20 cellular contexts compared by ENCODE assay signal in the genomic region with DNA sequence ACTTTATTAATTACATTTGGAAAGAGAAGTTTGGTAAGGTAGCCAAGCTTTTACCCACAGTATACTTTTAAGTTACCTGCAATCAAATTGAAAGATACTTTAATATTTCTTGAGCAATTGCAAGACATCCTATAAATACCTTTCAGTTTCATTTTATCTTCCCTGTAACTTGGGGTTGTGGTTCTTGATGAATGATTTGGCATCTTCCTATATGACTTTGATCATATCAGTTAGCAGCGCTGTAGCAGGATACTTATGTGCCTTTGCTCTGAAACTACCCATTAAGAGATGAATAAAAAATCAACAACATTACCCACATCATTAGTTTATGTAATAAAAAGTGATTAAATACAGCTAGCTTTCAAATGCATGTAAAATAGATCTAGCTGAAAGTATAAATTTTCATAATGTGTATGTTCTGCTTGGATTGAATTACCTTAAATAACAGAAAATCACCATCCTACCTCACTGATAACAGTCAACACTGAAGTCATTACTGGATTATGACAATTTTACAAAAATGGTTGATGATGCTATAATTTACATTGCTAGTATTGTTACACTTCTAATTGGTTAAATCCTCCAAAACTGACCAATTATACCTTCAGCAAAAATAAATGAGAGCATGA.
"Had no signal": no experiment of that assay in that cellular context is flagged by ENCODE, and none has a peak within 500 bp of the region (broad histone marks: within the 10 kb centered on the region; RNA-seq: fewer than 3 reads in every experiment).

No MANE protein-coding gene starts in this region.

- H3K4me3 Mint-ChIP-seq: activated CD4-positive, alpha-beta memory T cell treated with anti-CD3 and anti-CD28 coated beads, Interleukin-2, amount 10 ng/mL, durations not matched to agents 7 days and 5 days; immature natural killer cell; memory B cell; neural crest cell had no signal

- ATAC-seq: heart right ventricle, left ventricle myocardium superior had no signal

- H3K4me1 ChIP-seq: adrenal gland, heart right ventricle, spleen, tibial nerve had no signal

- DNase-seq: activated CD4-positive, alpha-beta memory T cell treated with anti-CD3 and anti-CD28 coated beads, Interleukin-2, amount 10 ng/mL, durations not matched to agents 7 days and 5 days; activated CD4-positive, CD25-positive, alpha-beta regulatory T cell; activated CD8-positive, alpha-beta memory T cell treated with anti-CD3 and anti-CD28 coated beads, Interleukin-2, amount 50 U/mL, for 48 hours; activated naive CD4-positive, alpha-beta T cell treated with Interleukin-2 at 50 U/mL for 16 hours; adrenal gland; effector CD4-positive, alpha-beta T cell; esophagus squamous epithelium; heart right ventricle; immature natural killer cell; kidney glomerular epithelial cell; left ventricle myocardium superior; retina; spleen; stimulated activated CD4-positive, alpha-beta T cell treated with anti-CD3 and anti-CD28 coated beads, Interleukin-4, amount 100 ng/mL, for 4 hours; stimulated activated naive CD4-positive, alpha-beta T cell; SW 1271; T-helper 9 cell had no signal

- H3K27ac ChIP-seq: adrenal gland, esophagus squamous epithelium, heart right ventricle, spleen, tibial nerve had no signal

- H3K36me3 Mint-ChIP-seq: immature natural killer cell, memory B cell had no signal

- H3K27me3 ChIP-seq: adrenal gland, esophagus squamous epithelium, spleen, tibial nerve had no signal

- H3K36me3 ChIP-seq: adrenal gland, esophagus squamous epithelium, heart right ventricle, spleen, tibial nerve had no signal

- H3K27me3 Mint-ChIP-seq: activated CD4-positive, alpha-beta memory T cell treated with anti-CD3 and anti-CD28 coated beads, Interleukin-2, amount 10 ng/mL, durations not matched to agents 7 days and 5 days had no signal

- H3K9me3 Mint-ChIP-seq: activated CD4-positive, alpha-beta memory T cell treated with anti-CD3 and anti-CD28 coated beads, Interleukin-2, amount 10 ng/mL, durations not matched to agents 7 days and 5 days; immature natural killer cell; neural crest cell had no signal

- H3K27ac Mint-ChIP-seq: immature natural killer cell, memory B cell had no signal

- H3K4me1 Mint-ChIP-seq: neural crest cell had no signal

- H3K9me3 ChIP-seq: adrenal gland, esophagus squamous epithelium, heart right ventricle, spleen, tibial nerve had no signal

- H3K4me3 ChIP-seq: adrenal gland, esophagus squamous epithelium, heart right ventricle, spleen, tibial nerve had no signal
